ENCODE assay signal across 7 cellular contexts in genomic region chr6:30169658-30170614, GRCh38. TPM values are rescaled to one million over a fixed set of nuclear protein-coding genes. Genes with fewer than 3 reads are reported as not detected.
DNase-seq lines count a peak whose midpoint lies in the region; ATAC-seq and TF ChIP-seq lines count a peak whose summit lies in the region.

No MANE protein-coding gene starts in this region.

- no peaks in the 10 kb centered on the region for H3K36me3 Mint-ChIP-seq in endothelial cell (ENCODE audit: low read depth, unreplicated experiment)

- DNase-seq in EL = peak; percentile 62
- DNase-seq in HT1080 (ENCODE audit: low read depth) = peak; percentile 57
- DNase-seq in RPMI7951 (ENCODE audit: low read depth) = peak; percentile 59
- peak; percentile 28 for DNase-seq in endothelial cell (ENCODE audit: low spot score)
- DNase-seq in mucosa of descending colon = peak in 1 of 3 donors; percentile 54
- no peak for DNase-seq in stimulated activated CD8-positive, alpha-beta memory T cell treated with anti-CD3 and anti-CD28 coated beads, Interleukin-4, amount 100 ng/mL, for 48 hours
- DNase-seq in COR-L47 (lab: John Stamatoyannopoulos, UW) = no peak

- ATAC-seq in mucosa of descending colon = peak; percentile 72

- H3K9me3 ChIP-seq in mucosa of descending colon = no peaks in the 10 kb centered on the region

- TF ChIP-seq CTCF in endothelial cell (IDR thresholded peaks at IDR 0.05; ENCODE audit: unreplicated experiment) = peak; percentile 38
- TF ChIP-seq CTCF in mucosa of descending colon (IDR thresholded peaks at IDR 0.05) = peak; percentile 34

- H3K36me3 ChIP-seq in mucosa of descending colon (ENCODE audit: low read depth) = no peaks in the 10 kb centered on the region

- H3K27ac Mint-ChIP-seq in endothelial cell (ENCODE audit: unreplicated experiment) = no peak overlapping the region

- no peak overlapping the region for H3K4me3 ChIP-seq in mucosa of descending colon

- H3K9me3 Mint-ChIP-seq in endothelial cell (ENCODE audit: unreplicated experiment) = no peaks in the 10 kb centered on the region

- H3K4me1 ChIP-seq in mucosa of descending colon (ENCODE audit: low read depth) = no peaks in the 10 kb centered on the region

- intact Hi-C loops in mucosa of descending colon (cut with DNase I, micrococcal nuclease) = loop anchor here in 1 of 2 donors (10.0 kb wide), 1 partner anchor 65 kb away; no protein-coding TSS in a partner anchor

- H3K27me3 Mint-ChIP-seq in endothelial cell (ENCODE audit: unreplicated experiment) = peaks cover 10% of the 10 kb centered on the region

- H3K4me3 Mint-ChIP-seq in endothelial cell (ENCODE audit: unreplicated experiment) = no peak overlapping the region

- H3K4me1 Mint-ChIP-seq in endothelial cell (ENCODE audit: unreplicated experiment) = peaks cover 6% of the 10 kb centered on the region

RNA-seq across cellular contexts. Expression of gene TRIM15, which starts 6.6 kb away (rescaled TPM):
- not detected in 2 replicates for total RNA-seq in HT1080 (2014; rRNA removed; shearing (Covaris generic))
- not detected in 2 replicates for polyA plus RNA-seq in HT1080 (2015; cell fraction: cytosol; rRNA removed)
- polyA plus RNA-seq in HT1080 (2015; cell fraction: nucleus; rRNA removed) = not detected in 2 replicates
- not detected in 2 replicates for total RNA-seq in RPMI7951 (2014; rRNA removed; shearing (Covaris generic))
- not detected for total RNA-seq in endothelial cell (ENCODE audit: unreplicated experiment)
- total RNA-seq in mucosa of descending colon = 10 to 100 TPM; 37.2 to 73.2 (median 51.4) TPM

RNA-seq across cellular contexts. Expression of gene TRIM10, which starts 8.9 kb away (rescaled TPM):
- total RNA-seq in HT1080 (2014; rRNA removed; shearing (Covaris generic)) = not detected in 2 replicates
- not detected in 2 replicates for polyA plus RNA-seq in HT1080 (2015; cell fraction: cytosol; rRNA removed)
- polyA plus RNA-seq in HT1080 (2015; cell fraction: nucleus; rRNA removed) = not detected in 2 replicates
- total RNA-seq in RPMI7951 (2014; rRNA removed; shearing (Covaris generic)) = not detected in 2 replicates
- not detected for total RNA-seq in endothelial cell (ENCODE audit: unreplicated experiment)
- total RNA-seq in mucosa of descending colon = 1 to 10 TPM; 3.9 to 7.8 (median 5.3) TPM

RNA-seq across cellular contexts. Expression of gene TRIM40, which starts 34.0 kb away (rescaled TPM):
- total RNA-seq in HT1080 (2014; rRNA removed; shearing (Covaris generic)) = not detected in 2 replicates
- not detected in 2 replicates for polyA plus RNA-seq in HT1080 (2015; cell fraction: cytosol; rRNA removed)
- not detected in 2 replicates for polyA plus RNA-seq in HT1080 (2015; cell fraction: nucleus; rRNA removed)
- total RNA-seq in RPMI7951 (2014; rRNA removed; shearing (Covaris generic)) = not detected in 2 replicates
- total RNA-seq in endothelial cell (ENCODE audit: unreplicated experiment) (not detected), mucosa of descending colon (10 to 100 TPM; 19.8 to 37.3 (median 33.4) TPM)

RNA-seq across cellular contexts. Expression of gene TRIM26, which starts 43.3 kb away (rescaled TPM):
- total RNA-seq in HT1080 (2014; rRNA removed; shearing (Covaris generic)) = 28.8 and 29.2 TPM in 2 replicates
- polyA plus RNA-seq in HT1080 (2015; cell fraction: cytosol; rRNA removed) = 20.5 and 23.4 TPM in 2 replicates
- 28.7 and 29.7 TPM in 2 replicates for polyA plus RNA-seq in HT1080 (2015; cell fraction: nucleus; rRNA removed)
- 32.3 and 36.4 TPM in 2 replicates for total RNA-seq in RPMI7951 (2014; rRNA removed; shearing (Covaris generic))
- 27.1 TPM for total RNA-seq in endothelial cell (ENCODE audit: unreplicated experiment)
- 10 to 100 TPM; 52.6 to 58.1 (median 53.0) TPM for total RNA-seq in mucosa of descending colon

RNA-seq across cellular contexts. Expression of gene TRIM31, which starts 57.0 kb away (rescaled TPM):
- 0.03 TPM in 1 of 2 replicates, not detected in the other for total RNA-seq in HT1080 (2014; rRNA removed; shearing (Covaris generic))
- not detected in 2 replicates for polyA plus RNA-seq in HT1080 (2015; cell fraction: cytosol; rRNA removed)
- not detected in 2 replicates for polyA plus RNA-seq in HT1080 (2015; cell fraction: nucleus; rRNA removed)
- total RNA-seq in RPMI7951 (2014; rRNA removed; shearing (Covaris generic)) = not detected in 2 replicates
- total RNA-seq in endothelial cell (ENCODE audit: unreplicated experiment) = not detected
- 100 to 1,000 TPM; 121 to 202 (median 182) TPM for total RNA-seq in mucosa of descending colon

Comparison
In these comparisons a context has a peak if more than half of its experiments do, and no peak if none do; other contexts are left out.
1. DNase-seq: peak in EL (single experiment), HT1080 (single experiment), RPMI7951 (single experiment) and endothelial cell (single experiment); none in stimulated activated CD8-positive, alpha-beta memory T cell treated with anti-CD3 and anti-CD28 coated beads, Interleukin-4, amount 100 ng/mL, for 48 hours (single experiment) and COR-L47 (single experiment).
2. RNA of gene TRIM15, which starts 6.6 kb away (total RNA-seq): 37.2 to 73.2 TPM in mucosa of descending colon; not detected in HT1080, not detected in RPMI7951 and not detected in endothelial cell (single experiment); every median in the first group is over 10 times any median in the second.
3. RNA of gene TRIM40, which starts 34.0 kb away (total RNA-seq): 19.8 to 37.3 TPM in mucosa of descending colon; not detected in HT1080, not detected in RPMI7951 and not detected in endothelial cell (single experiment); every median in the first group is over 10 times any median in the second.